ENCODE assay signal across 10 cellular contexts in genomic region chr5:9924614-9925013, GRCh38.
A peak's percentile ranks its signal among the peaks of the same experiment; 100 is the strongest.
DNase-seq lines count a peak whose midpoint lies in the region; ATAC-seq, FAIRE-seq and TF ChIP-seq lines count a peak whose summit lies in the region.
"Had no signal": no experiment of that assay in that cellular context is flagged by ENCODE, and none has a peak within 500 bp of the region (broad histone marks: within the 10 kb centered on the region; RNA-seq: fewer than 3 reads in every experiment).

No MANE protein-coding gene starts in this region.

- no peak overlapping the region for H3K4me2 ChIP-seq in mammary epithelial cell (ENCODE audit: insufficient read depth, low read depth, low read length)

- no peak overlapping the region for H3K4me3 Mint-ChIP-seq in activated CD4-positive, alpha-beta T cell treated with anti-CD3 and anti-CD28 coated beads for 36 hours
- H3K4me3 Mint-ChIP-seq: brain had no signal

- H3K4me1 ChIP-seq in mammary epithelial cell (ENCODE audit: insufficient read depth, low read length): peaks cover 28% of the 10 kb centered on the region

- CTCF ChIA-PET in activated CD4-positive, alpha-beta T cell treated with anti-CD3 and anti-CD28 coated beads for 36 hours (lab: Charles Lee): interaction anchor here (1.6 kb wide), 1 partner anchor 12 kb away, joined by 4 read pairs; no protein-coding TSS in a partner anchor
- CTCF ChIA-PET in mammary epithelial cell (lab: Charles Lee; ENCODE audit: low non-redundant PET): no interaction called here

- peak; percentile 73 for ATAC-seq in activated CD4-positive, alpha-beta T cell treated with anti-CD3 and anti-CD28 coated beads for 36 hours

- peaks cover 7% of the 10 kb centered on the region for H3K9me3 ChIP-seq in mammary epithelial cell (replicated peaks; ENCODE audit: insufficient read depth, low read length)

- H3K27ac Mint-ChIP-seq in activated CD4-positive, alpha-beta T cell treated with anti-CD3 and anti-CD28 coated beads for 36 hours: no peak overlapping the region
- H3K27ac Mint-ChIP-seq: brain had no signal

- no peaks in the 10 kb centered on the region for H3K79me2 ChIP-seq in mammary epithelial cell (ENCODE audit: insufficient read depth, low read length)

- H3K27me3 Mint-ChIP-seq in activated CD4-positive, alpha-beta T cell treated with anti-CD3 and anti-CD28 coated beads for 36 hours: no peaks in the 10 kb centered on the region

- in situ Hi-C loops in mammary epithelial cell (cut with MboI; ENCODE audit: low sequenced_read_pairs in 2 of 2): no loop called here

- no peaks in the 10 kb centered on the region for H4K20me1 ChIP-seq in mammary epithelial cell (ENCODE audit: insufficient read depth, low read length)

- H3K36me3 ChIP-seq in mammary epithelial cell (ENCODE audit: insufficient read depth, low read length): no peaks in the 10 kb centered on the region

- H3K36me3 Mint-ChIP-seq in activated CD4-positive, alpha-beta T cell treated with anti-CD3 and anti-CD28 coated beads for 36 hours (ENCODE audit: low read depth): no peaks in the 10 kb centered on the region

- no peak overlapping the region for H3K9ac ChIP-seq in mammary epithelial cell (ENCODE audit: insufficient read depth, low read length)

- no peak for DNase-seq in activated CD4-positive, alpha-beta T cell treated with anti-CD3 and anti-CD28 coated beads for 36 hours
- no peak for DNase-seq in activated CD4-positive, alpha-beta T cell treated with anti-CD3 and anti-CD28 coated beads for 48 hours
- DNase-seq in HK-2 (ENCODE audit: unreplicated experiment): peak; percentile 22
- DNase-seq in mammary epithelial cell: peak; percentile 91
- peak; percentile 80 for DNase-seq in urothelium cell line (ENCODE audit: low spot score)
- DNase-seq in stimulated activated naive CD4-positive, alpha-beta T cell treated with Interleukin-2 at 50 U/mL for 16 hours (lab: John Stamatoyannopoulos, UW): no peak
- no peak for DNase-seq in cerebellum (ENCODE audit: low spot score)
- DNase-seq in caudate nucleus (lab: John Stamatoyannopoulos, UW): no peak

- H3K27ac ChIP-seq in mammary epithelial cell (ENCODE audit: insufficient read depth, low read depth, low read length): peak overlapping the region; percentile 85
- no peak overlapping the region for H3K27ac ChIP-seq in caudate nucleus (ENCODE audit: low read depth, low read length)
- H3K27ac ChIP-seq: 22Rv1 had no signal

- H3K9me3 Mint-ChIP-seq in activated CD4-positive, alpha-beta T cell treated with anti-CD3 and anti-CD28 coated beads for 36 hours (ENCODE audit: low read depth): peaks cover 18% of the 10 kb centered on the region

- FAIRE-seq in urothelium cell line (lab: Jason Lieb, UNC): peak; percentile 71

- intact Hi-C loops in activated CD4-positive, alpha-beta T cell treated with anti-CD3 and anti-CD28 coated beads for 36 hours (cut with DNase I, micrococcal nuclease): no loop called here
- intact Hi-C loops in mammary epithelial cell (cut with micrococcal nuclease): no loop called here

- no TSS peak for BruUV-seq in mammary epithelial cell (replicated peaks; lab: Mats Ljungman, UMichigan)

- dilution Hi-C loops in mammary epithelial cell (cut with HindIII; ENCODE audit: low sequenced_read_pairs): no loop called here

- WGBS in mammary epithelial cell (ENCODE audit: low coverage, missing lambda C conversion rate): 15% methylated on average over 2 of the region's 2 CpGs

- TF ChIP-seq CTCF in mammary epithelial cell (conservative IDR thresholded peaks at IDR 0.05 in 1 of 2, IDR thresholded peaks at IDR 0.05 in 1 of 2; ENCODE audit: extremely low read depth in 1 of 2, insufficient read depth in 1 of 2, low read depth in 1 of 2, low read length in 2 of 2): no peak

- H2AFZ ChIP-seq in mammary epithelial cell (ENCODE audit: low read depth, low read length): peak overlapping the region; percentile 66

- no peaks in the 10 kb centered on the region for H3K27me3 ChIP-seq in mammary epithelial cell (ENCODE audit: insufficient read depth, low read length)

- no peaks in the 10 kb centered on the region for H3K4me1 Mint-ChIP-seq in activated CD4-positive, alpha-beta T cell treated with anti-CD3 and anti-CD28 coated beads for 36 hours

- POLR2A ChIA-PET in activated CD4-positive, alpha-beta T cell treated with anti-CD3 and anti-CD28 coated beads for 36 hours (lab: Charles Lee): no interaction called here

- H3K4me3 ChIP-seq in mammary epithelial cell (replicated peaks in 1 of 3; ENCODE audit: insufficient read depth in 1 of 3, low read depth in 2 of 3, low read length in 3 of 3): no peak overlapping the region

Comparison
In these comparisons a context has a peak if more than half of its experiments do, and no peak if none do; other contexts are left out.
1. DNase-seq: peak in HK-2 (single experiment), mammary epithelial cell (single experiment) and urothelium cell line (single experiment); none in activated CD4-positive, alpha-beta T cell treated with anti-CD3 and anti-CD28 coated beads for 36 hours (single experiment), activated CD4-positive, alpha-beta T cell treated with anti-CD3 and anti-CD28 coated beads for 48 hours (single experiment), stimulated activated naive CD4-positive, alpha-beta T cell treated with Interleukin-2 at 50 U/mL for 16 hours (single experiment), cerebellum (single experiment) and caudate nucleus (0 of 61).